2 cellular contexts compared by ENCODE assay signal in the genomic region with DNA sequence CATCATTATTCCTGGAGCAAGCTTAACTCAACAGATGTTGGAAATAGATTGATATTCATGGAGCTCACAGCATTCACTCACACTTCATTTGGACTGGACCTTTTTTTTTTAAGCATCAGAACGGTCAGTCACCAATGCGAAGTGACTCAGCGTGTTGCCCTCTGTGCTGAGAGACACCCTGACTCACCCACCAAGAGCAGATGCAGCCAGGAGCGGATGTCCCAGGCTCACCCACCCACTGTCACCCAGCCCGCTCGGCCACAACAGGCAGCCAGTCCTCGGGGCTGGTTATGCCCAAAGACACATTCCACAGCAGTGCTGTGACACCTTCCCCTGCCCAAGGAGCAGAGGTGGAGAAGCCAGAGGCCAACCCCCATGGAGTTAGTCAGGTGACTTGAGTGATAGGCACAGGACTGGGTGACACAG.
TF ChIP-seq lines count a peak whose summit lies in the region.

No MANE protein-coding gene starts in this region.

TF ChIP-seq in IMR-90, 13 proteins besides CTCF, POLR2A, EP300 and RAD21:
- no peak for TF ChIP-seq MAZ (IDR thresholded peaks at IDR 0.05; ENCODE audit: borderline replicate concordance, low read depth, low read length)
- TF ChIP-seq FOS (IDR thresholded peaks at IDR 0.05; ENCODE audit: low read depth, low read length): no peak
- no peak for TF ChIP-seq MAFK (IDR thresholded peaks at IDR 0.05; ENCODE audit: low read depth, low read length)
- no peak for TF ChIP-seq BHLHE40 (IDR thresholded peaks at IDR 0.05; ENCODE audit: low read depth, low read length)

TF ChIP-seq in GM12891, 5 proteins besides CTCF, POLR2A, EP300 and RAD21:
- TF ChIP-seq POU2F2 (IDR thresholded peaks at IDR 0.05; ENCODE audit: low read depth, low read length): no peak
- no peak for TF ChIP-seq PAX5 (IDR thresholded peaks at IDR 0.05; ENCODE audit: insufficient read depth, low read length, severe bottlenecking)
- no peak for TF ChIP-seq TAF1 (IDR thresholded peaks at IDR 0.05; ENCODE audit: low read depth, low read length)
- no peak for TF ChIP-seq POLR2AphosphoS5 (IDR thresholded peaks at IDR 0.05; ENCODE audit: low read depth, low read length)
- TF ChIP-seq SPI1 (IDR thresholded peaks at IDR 0.05; ENCODE audit: low read depth, low read length): no peak
